ENCODE assay signal across 22 cellular contexts in the genomic region with DNA sequence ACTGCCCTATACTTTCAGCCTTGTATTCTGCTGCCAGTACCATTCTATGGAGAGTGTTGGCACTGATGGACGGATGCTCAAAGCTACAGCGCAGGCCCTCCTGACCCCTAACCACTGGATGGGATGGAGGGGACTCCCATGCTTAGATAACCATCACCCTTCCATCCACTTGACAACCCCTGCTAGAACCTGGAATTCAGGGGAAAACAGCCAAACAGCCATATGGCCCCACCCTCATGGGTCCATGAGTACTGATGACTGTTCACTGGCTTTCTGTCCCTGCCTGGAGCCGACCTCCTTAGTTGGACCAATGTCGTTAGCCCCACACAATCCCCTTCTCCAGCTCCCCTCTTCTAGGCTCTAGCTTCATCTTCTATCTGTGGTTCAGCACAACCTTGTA. TPM values are rescaled to one million over a fixed set of nuclear protein-coding genes. Genes with fewer than 3 reads are reported as not detected.
DNase-seq lines count a peak whose midpoint lies in the region; ATAC-seq and TF ChIP-seq lines count a peak whose summit lies in the region.
"Had no signal": no experiment of that assay in that cellular context is flagged by ENCODE, and none has a peak within 500 bp of the region (broad histone marks: within the 10 kb centered on the region; RNA-seq: fewer than 3 reads in every experiment).

No MANE protein-coding gene starts in this region.

- H3K9me3 Mint-ChIP-seq in activated CD8-positive, alpha-beta memory T cell treated with anti-CD3 and anti-CD28 coated beads, Interleukin-2, amount 10 ng/mL, durations not matched to agents 7 days and 5 days (ENCODE audit: low read depth): no peaks in the 10 kb centered on the region
- H3K9me3 Mint-ChIP-seq in chondrocyte (ENCODE audit: low read depth): peaks cover 3% of the 10 kb centered on the region
- H3K9me3 Mint-ChIP-seq in stimulated activated effector memory CD8-positive, alpha-beta T cell treated with anti-CD3 and anti-CD28 coated beads, Interleukin-12 subunit alpha, Interleukin-12 subunit beta, amount 100 ng/mL, for 72 hours: no peaks in the 10 kb centered on the region
- H3K9me3 Mint-ChIP-seq: neural crest cell; T-helper 2 cell treated with Interferon-gamma antibody and Interleukin-4, amounts not matched to agents 5 μg/mL and 100 μg/mL, for 36 hours had no signal

- H3K4me1 Mint-ChIP-seq in activated CD8-positive, alpha-beta memory T cell treated with anti-CD3 and anti-CD28 coated beads, Interleukin-2, amount 10 ng/mL, durations not matched to agents 7 days and 5 days: peaks cover 37% of the 10 kb centered on the region
- H3K4me1 Mint-ChIP-seq in chondrocyte (ENCODE audit: low read depth): peaks cover 8% of the 10 kb centered on the region
- peaks cover 56% of the 10 kb centered on the region for H3K4me1 Mint-ChIP-seq in stimulated activated effector memory CD8-positive, alpha-beta T cell treated with anti-CD3 and anti-CD28 coated beads, Interleukin-12 subunit alpha, Interleukin-12 subunit beta, amount 100 ng/mL, for 72 hours

- H2AK5ac ChIP-seq in IMR-90 (ENCODE audit: low read depth, low read length): peak overlapping the region; percentile 88; the same call in 1 of the 2 replicates

- POLR2A ChIA-PET in IMR-90 (lab: Charles Lee; ENCODE audit: unreplicated experiment): no interaction called here

- TF ChIP-seq POLR2A in IMR-90 (IDR thresholded peaks at IDR 0.05; ENCODE audit: low read depth, low read length): peak; percentile 15; the same call in 1 of the 2 replicates

- dilution Hi-C loops in IMR-90 (cut with HindIII; ENCODE audit: low sequenced_read_pairs, unreplicated experiment): no loop called here

- peaks cover 16% of the 10 kb centered on the region for H3K4me1 ChIP-seq in IMR-90 (ENCODE audit: control insufficient read depth, insufficient read depth, low read length)
- H3K4me1 ChIP-seq: psoas muscle had no signal

- peaks cover 27% of the 10 kb centered on the region for H3K9me1 ChIP-seq in IMR-90 (ENCODE audit: insufficient read depth, low read length)

- H4K20me1 ChIP-seq in IMR-90 (ENCODE audit: insufficient read depth, low read length): peaks cover 22% of the 10 kb centered on the region

- H2BK15ac ChIP-seq in IMR-90 (ENCODE audit: low read depth, low read length): 0 out of 3 replicates have a peak overlapping the region, but pooled peaks have one; percentile 10

- no peak overlapping the region for H3K4me2 ChIP-seq in IMR-90 (ENCODE audit: low read depth, low read length)

- peak overlapping the region; percentile 64 for H3K27ac Mint-ChIP-seq in activated CD8-positive, alpha-beta memory T cell treated with anti-CD3 and anti-CD28 coated beads, Interleukin-2, amount 10 ng/mL, durations not matched to agents 7 days and 5 days
- peak overlapping the region; percentile 36 for H3K27ac Mint-ChIP-seq in chondrocyte (ENCODE audit: unreplicated experiment)
- H3K27ac Mint-ChIP-seq in stimulated activated effector memory CD8-positive, alpha-beta T cell treated with anti-CD3 and anti-CD28 coated beads, Interleukin-12 subunit alpha, Interleukin-12 subunit beta, amount 100 ng/mL, for 72 hours: peak overlapping the region; percentile 57
- H3K27ac Mint-ChIP-seq: T-helper 2 cell treated with Interferon-gamma antibody and Interleukin-4, amounts not matched to agents 5 μg/mL and 100 μg/mL, for 36 hours had no signal

- no peak for DNase-seq in activated CD8-positive, alpha-beta memory T cell treated with anti-CD3 and anti-CD28 coated beads, Interleukin-2, amount 10 ng/mL, durations not matched to agents 7 days and 5 days
- no peak for DNase-seq in activated CD8-positive, alpha-beta memory T cell treated with anti-CD3 and anti-CD28 coated beads for 24 hours
- DNase-seq in IMR-90 (no peak), chondrocyte (ENCODE audit: low spot score) (no peak), NCI-H146 (lab: John Stamatoyannopoulos, UW) (no peak), hypothalamus (lab: John Stamatoyannopoulos, UW) (no peak)
- DNase-seq in stimulated activated effector memory CD8-positive, alpha-beta T cell treated with anti-CD3 and anti-CD28 coated beads, Interleukin-12 subunit alpha, Interleukin-12 subunit beta, amount 100 ng/mL, for 72 hours (ENCODE audit: low spot score in 2 of 2): no peak
- DNase-seq: ACHN; cerebellar nuclear complex; effector memory CD4-positive, alpha-beta T cell; GOT3; left colon; NCI-H1436 treated with DMSO at 0.1 percent for 48 hours; OCI-M1; psoas muscle; small intestine; stimulated activated CD4-positive, alpha-beta T cell treated with anti-CD3 and anti-CD28 coated beads, Interleukin-4, amount 100 ng/mL, for 1 hour had no signal

- H3K36me3 ChIP-seq in IMR-90 (ENCODE audit: control insufficient read depth, insufficient read depth, low read length): peaks cover 35% of the 10 kb centered on the region

- peak overlapping the region; percentile 3 for H2AK9ac ChIP-seq in IMR-90 (replicated peaks; ENCODE audit: low read depth, low read length, poor library complexity)

- no peak overlapping the region for H3K56ac ChIP-seq in IMR-90 (ENCODE audit: extremely low read depth, insufficient read depth, low read length)

- BruUV-seq in IMR-90 (replicated peaks; lab: Mats Ljungman, UMichigan): no TSS peak

- WGBS in IMR-90 (ENCODE audit: extremely low coverage in 2 of 2, insufficient read length in 1 of 2), 2 experiments: no CpG with 5 or more reads among the region's 4 CpGs

- H3K27ac ChIP-seq in IMR-90 (ENCODE audit: insufficient read depth, low read length): no peak overlapping the region
- H3K27ac ChIP-seq: C4-2B, psoas muscle had no signal

- CTCF ChIA-PET in activated CD8-positive, alpha-beta memory T cell treated with anti-CD3 and anti-CD28 coated beads, Interleukin-2, amount 10 ng/mL, durations not matched to agents 7 days and 5 days (lab: Charles Lee): interaction anchor here (0.8 to 2.7 kb wide), 5 partner anchors 10 to 203 kb away, joined by 3 to 14 read pairs (median 4); no protein-coding TSS in a partner anchor
- CTCF ChIA-PET in IMR-90 (lab: Yijun Ruan, JAX): no interaction called here

- H3K79me1 ChIP-seq in IMR-90 (ENCODE audit: low read depth in 1 of 2, low read length in 2 of 2): peaks cover 31 to 60% of the 10 kb centered on the region in 2 experiments

- H3K14ac ChIP-seq in IMR-90 (replicated peaks; ENCODE audit: low read depth, low read length): no peak overlapping the region

- H2BK5ac ChIP-seq in IMR-90 (ENCODE audit: low read depth, low read length, poor library complexity, severe bottlenecking): no peak overlapping the region

- no peak overlapping the region for H2BK120ac ChIP-seq in IMR-90 (ENCODE audit: low read depth, low read length)

- TF ChIP-seq RAD21 in IMR-90 (IDR thresholded peaks at IDR 0.05; ENCODE audit: low read length): no peak

- H3K9me3 ChIP-seq in IMR-90 (ENCODE audit: control insufficient read depth, insufficient read depth, low read length): no peaks in the 10 kb centered on the region
- H3K9me3 ChIP-seq: psoas muscle had no signal

- H4K5ac ChIP-seq in IMR-90 (ENCODE audit: low read depth, low read length): no peak overlapping the region

- H3K18ac ChIP-seq in IMR-90 (ENCODE audit: low read depth, low read length): no peak overlapping the region

- H3K27me3 ChIP-seq in IMR-90 (ENCODE audit: control insufficient read depth, insufficient read depth, low read length): no peaks in the 10 kb centered on the region

- H3K36me3 Mint-ChIP-seq in activated CD8-positive, alpha-beta memory T cell treated with anti-CD3 and anti-CD28 coated beads, Interleukin-2, amount 10 ng/mL, durations not matched to agents 7 days and 5 days: peaks cover 58% of the 10 kb centered on the region
- H3K36me3 Mint-ChIP-seq in chondrocyte (ENCODE audit: low read depth): peaks cover 17% of the 10 kb centered on the region
- peaks cover 100% of the 10 kb centered on the region for H3K36me3 Mint-ChIP-seq in stimulated activated effector memory CD8-positive, alpha-beta T cell treated with anti-CD3 and anti-CD28 coated beads, Interleukin-12 subunit alpha, Interleukin-12 subunit beta, amount 100 ng/mL, for 72 hours

- no peak overlapping the region for H4K91ac ChIP-seq in IMR-90 (ENCODE audit: insufficient read depth, low read depth, low read length)

- H3K23ac ChIP-seq in IMR-90 (ENCODE audit: low read depth, low read length): no peak overlapping the region

- intact Hi-C loops in IMR-90 (cut with micrococcal nuclease): no loop called here

- no peak overlapping the region for H3K4me3 ChIP-seq in IMR-90 (ENCODE audit: insufficient read depth, low read depth, low read length)
- H3K4me3 ChIP-seq: psoas muscle had no signal

- in situ Hi-C loops in IMR-90 (cut with MboI; ENCODE audit: low sequenced_read_pairs): no loop called here

- H4K8ac ChIP-seq in IMR-90 (ENCODE audit: low read depth in 2 of 2, low read length in 2 of 2): no peak overlapping the region

- no peak overlapping the region for H2AFZ ChIP-seq in IMR-90 (replicated peaks; ENCODE audit: low read length, poor library complexity)

- H3K4me3 Mint-ChIP-seq in activated CD8-positive, alpha-beta memory T cell treated with anti-CD3 and anti-CD28 coated beads, Interleukin-2, amount 10 ng/mL, durations not matched to agents 7 days and 5 days: no peak overlapping the region
- no peak overlapping the region for H3K4me3 Mint-ChIP-seq in chondrocyte (ENCODE audit: unreplicated experiment)
- peak overlapping the region; percentile 6 for H3K4me3 Mint-ChIP-seq in stimulated activated effector memory CD8-positive, alpha-beta T cell treated with anti-CD3 and anti-CD28 coated beads, Interleukin-12 subunit alpha, Interleukin-12 subunit beta, amount 100 ng/mL, for 72 hours
- H3K4me3 Mint-ChIP-seq: neural crest cell; T-helper 2 cell treated with Interferon-gamma antibody and Interleukin-4, amounts not matched to agents 5 μg/mL and 100 μg/mL, for 36 hours had no signal

- no peaks in the 10 kb centered on the region for H3K27me3 Mint-ChIP-seq in activated CD8-positive, alpha-beta memory T cell treated with anti-CD3 and anti-CD28 coated beads, Interleukin-2, amount 10 ng/mL, durations not matched to agents 7 days and 5 days
- H3K27me3 Mint-ChIP-seq in chondrocyte (ENCODE audit: low read depth): no peaks in the 10 kb centered on the region

- H3K9ac ChIP-seq in IMR-90 (ENCODE audit: low read depth, low read length): no peak overlapping the region

- TF ChIP-seq CTCF in IMR-90 (conservative IDR thresholded peaks at IDR 0.05; ENCODE audit: low read depth, low read length): no peak
- no peak for TF ChIP-seq CTCF in chondrocyte (IDR thresholded peaks at IDR 0.05)

- H2BK20ac ChIP-seq in IMR-90 (ENCODE audit: low read depth, low read length): no peak overlapping the region

- ATAC-seq in activated CD8-positive, alpha-beta memory T cell treated with anti-CD3 and anti-CD28 coated beads, Interleukin-2, amount 10 ng/mL, durations not matched to agents 7 days and 5 days: no peak
- no peak for ATAC-seq in IMR-90 (ENCODE audit: low read depth)
- no peak for ATAC-seq in stimulated activated effector memory CD8-positive, alpha-beta T cell treated with anti-CD3 and anti-CD28 coated beads, Interleukin-12 subunit alpha, Interleukin-12 subunit beta, amount 100 ng/mL, for 72 hours
- ATAC-seq in HG03139 (IDR thresholded peaks at IDR 0.05; ENCODE audit: unreplicated experiment): no peak
- ATAC-seq: activated CD4-positive, CD25-positive, alpha-beta regulatory T cell treated with anti-CD3 and anti-CD28 coated beads, Interleukin-2, amount 50 U/mL, for 24 hours; left colon; psoas muscle had no signal

- no peak overlapping the region for H3K4ac ChIP-seq in IMR-90 (ENCODE audit: low read depth, low read length)

RNA-seq across cellular contexts. Expression of a gene that starts 16.2 kb away (rescaled TPM):
- total RNA-seq in activated CD8-positive, alpha-beta memory T cell treated with anti-CD3 and anti-CD28 coated beads, Interleukin-2, amount 10 ng/mL, durations not matched to agents 7 days and 5 days: 100 to 1,000 TPM; 102 to 223 TPM
- total RNA-seq in IMR-90 (2012; rRNA removed) (42.1 and 55.3 TPM in 2 replicates), chondrocyte (4.8 to 9.7 TPM (median 8.7 TPM) in 3 replicates)
- polyA plus RNA-seq in IMR-90 (2012; rRNA removed): 48.1 and 61.5 TPM in 2 replicates
- 39.0 and 110 TPM in 2 replicates for polyA plus RNA-seq in IMR-90 (2012; cell fraction: cytosol; rRNA removed)
- 239 and 414 TPM in 2 replicates for polyA plus RNA-seq in IMR-90 (2012; cell fraction: nucleus; rRNA removed; ENCODE audit: low replicate concordance)

RNA-seq across cellular contexts. Expression of a gene that starts 53.5 kb away (rescaled TPM):
- total RNA-seq in activated CD8-positive, alpha-beta memory T cell treated with anti-CD3 and anti-CD28 coated beads, Interleukin-2, amount 10 ng/mL, durations not matched to agents 7 days and 5 days: 10 to 100 TPM; 81.3 to 86.8 TPM
- total RNA-seq in IMR-90 (2012; rRNA removed): 15.2 and 30.0 TPM in 2 replicates
- 11.7 and 15.0 TPM in 2 replicates for polyA plus RNA-seq in IMR-90 (2012; rRNA removed)
- 1.3 and 2.1 TPM in 2 replicates for polyA plus RNA-seq in IMR-90 (2012; cell fraction: cytosol; rRNA removed)
- polyA plus RNA-seq in IMR-90 (2012; cell fraction: nucleus; rRNA removed; ENCODE audit: low replicate concordance): 0.76 and 5.6 TPM in 2 replicates
- total RNA-seq in chondrocyte: 28.2 to 32.7 TPM (median 29.3 TPM) in 3 replicates
